Comparison of ENCODE assay signal across 8 cellular contexts in the genomic region with DNA sequence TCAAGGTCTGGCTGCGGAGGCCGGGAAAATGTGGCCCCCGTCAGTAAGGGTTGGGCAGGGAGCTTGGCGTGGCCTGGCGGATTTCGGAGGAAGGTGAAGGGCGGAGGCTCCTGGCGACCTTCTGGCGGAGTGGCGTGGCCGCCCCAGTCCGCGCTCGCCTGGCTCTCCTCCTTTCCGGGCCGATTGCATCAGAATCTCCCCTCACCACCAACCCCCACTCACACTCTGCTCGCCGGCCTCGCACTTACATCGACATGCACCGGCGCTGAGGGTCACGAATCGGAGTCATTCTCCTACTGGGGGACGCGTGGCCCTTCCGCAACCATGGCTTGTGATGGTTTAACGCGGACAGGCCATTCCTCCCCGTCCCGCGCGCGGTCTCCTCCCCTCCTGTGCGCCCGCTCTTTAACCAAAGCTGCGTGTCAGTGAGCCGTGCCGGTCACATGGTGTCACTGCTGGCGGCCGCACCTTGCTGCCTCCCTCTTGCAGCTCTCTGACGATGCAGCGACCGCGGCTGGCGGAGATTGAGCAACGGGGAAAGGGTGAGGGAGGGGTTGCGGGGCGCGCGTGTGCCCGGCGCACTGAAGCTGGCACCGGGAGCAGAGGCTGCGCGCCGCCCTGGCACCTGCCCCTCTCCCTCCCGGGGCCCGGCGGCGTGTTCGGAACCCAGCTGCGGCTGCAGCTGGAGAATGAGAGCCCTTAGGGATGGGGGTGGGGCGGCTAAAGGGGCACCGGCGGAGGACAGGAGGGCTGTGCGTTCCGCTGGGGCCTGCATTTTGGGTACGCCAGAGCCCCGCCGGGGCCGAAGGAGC. TPM values are rescaled to one million over a fixed set of nuclear protein-coding genes. Genes with fewer than 3 reads are reported as not detected.
A peak's percentile ranks its signal among the peaks of the same experiment; 100 is the strongest.
DNase-seq lines count a peak whose midpoint lies in the region; ATAC-seq and TF ChIP-seq lines count a peak whose summit lies in the region.

SLC38A1 (minus strand) TSS at position 427 of the 812 bp plus-strand sequence. CDS start 29,243 bp downstream, outside the sequence.

- no peaks in the 10 kb centered on the region for H3K27me3 Mint-ChIP-seq in activated T-cell treated with anti-CD3 and anti-CD28 coated beads, Interleukin-2, amount 50 U/mL, for 4 hours (ENCODE audit: low read depth)
- no peaks in the 10 kb centered on the region for H3K27me3 Mint-ChIP-seq in natural killer cell (ENCODE audit: low read depth in 2 of 2)

- H3K9me3 Mint-ChIP-seq in activated T-cell treated with anti-CD3 and anti-CD28 coated beads, Interleukin-2, amount 50 U/mL, for 4 hours, result no peaks in the 10 kb centered on the region
- no peaks in the 10 kb centered on the region for H3K9me3 Mint-ChIP-seq in natural killer cell

- H4K20me1 ChIP-seq in OCI-LY1 (ENCODE audit: insufficient read depth, low read length), result no peaks in the 10 kb centered on the region

- ATAC-seq in GM21390 (IDR thresholded peaks at IDR 0.05; ENCODE audit: unreplicated experiment), result peak; percentile 62
- ATAC-seq in activated T-cell treated with anti-CD3 and anti-CD28 coated beads, Interleukin-2, amount 50 U/mL, for 4 hours, result peak; percentile 68 to 71
- ATAC-seq in natural killer cell, result peak; percentile 61 to 81 (median 78)
- ATAC-seq in stimulated activated naive CD8-positive, alpha-beta T cell treated with anti-CD3 and anti-CD28 coated beads, Interleukin-15, Interleukin-2, amounts not matched to agents 100 U/mL and 50 U/mL, for 24 hours, result peak; percentile 61

- intact Hi-C loops in natural killer cell (cut with micrococcal nuclease), result loop anchor here (1.0 to 5.0 kb wide), 6 partner anchors 59 to 948 kb away; partner anchors contain the start of genes ARID2 and SLC38A2

- H3F3A ChIP-seq in OCI-LY1 (ENCODE audit: insufficient read depth, low read length), result no peaks in the 10 kb centered on the region

- H3K9ac ChIP-seq in HUES6 (ENCODE audit: low read length) (peak within 1 kb of the TSS; percentile 94), OCI-LY1 (ENCODE audit: low read length) (peak within 1 kb of the TSS; percentile 99)

- H3K4me1 Mint-ChIP-seq in activated T-cell treated with anti-CD3 and anti-CD28 coated beads, Interleukin-2, amount 50 U/mL, for 4 hours (ENCODE audit: low read depth), result peaks cover 35% of the 10 kb centered on the region
- H3K4me1 Mint-ChIP-seq in natural killer cell, result peaks cover 11 to 17% of the 10 kb centered on the region in 2 donors

- peak within 1 kb of the TSS; percentile 86 for H3K4me3 ChIP-seq in HUES6 (ENCODE audit: low read depth, low read length)
- H3K4me3 ChIP-seq in OCI-LY1 (ENCODE audit: low read depth, low read length, poor library complexity, severe bottlenecking), result peak within 1 kb of the TSS; percentile 91
- peak within 1 kb of the TSS; percentile 88 for H3K4me3 ChIP-seq in fibroblast of mammary gland (ENCODE audit: control insufficient read depth, low read depth, low read length)

- H3K4me3 Mint-ChIP-seq in activated T-cell treated with anti-CD3 and anti-CD28 coated beads, Interleukin-2, amount 50 U/mL, for 4 hours, result no peak within 1 kb of the TSS
- no peak within 1 kb of the TSS for H3K4me3 Mint-ChIP-seq in natural killer cell

- H3K27ac Mint-ChIP-seq in natural killer cell, result no peak within 1 kb of the TSS

- H3K9me3 ChIP-seq in HUES6 (ENCODE audit: control insufficient read depth, insufficient read depth, low read depth, low read length) (no peaks in the 10 kb centered on the region), OCI-LY1 (ENCODE audit: low read length) (no peaks in the 10 kb centered on the region)

- TF ChIP-seq CTCF in OCI-LY1 (IDR thresholded peaks at IDR 0.05; ENCODE audit: low read length) (no peak), fibroblast of mammary gland (conservative IDR thresholded peaks at IDR 0.05; ENCODE audit: control insufficient read depth, insufficient read depth, low read depth, low read length) (no peak), natural killer cell (IDR thresholded peaks at IDR 0.05) (no peak)

- H3K36me3 Mint-ChIP-seq in activated T-cell treated with anti-CD3 and anti-CD28 coated beads, Interleukin-2, amount 50 U/mL, for 4 hours (ENCODE audit: insufficient read depth), result peaks cover 7% of the 10 kb centered on the region
- no peaks in the 10 kb centered on the region for H3K36me3 Mint-ChIP-seq in natural killer cell

- H3K36me3 ChIP-seq in HUES6 (ENCODE audit: control insufficient read depth, insufficient read depth, low read length), result no peaks in the 10 kb centered on the region
- H3K36me3 ChIP-seq in OCI-LY1 (ENCODE audit: insufficient read depth, low read length), result peaks cover 43% of the 10 kb centered on the region

- H3K4me1 ChIP-seq in HUES6 (ENCODE audit: control insufficient read depth, insufficient read depth, low read length) (peaks cover 36% of the 10 kb centered on the region), OCI-LY1 (ENCODE audit: insufficient read depth, low read length, severe bottlenecking) (peaks cover 52% of the 10 kb centered on the region)

- DNase-seq in D341Med (ENCODE audit: low spot score) (peak; percentile 85), fibroblast of mammary gland (ENCODE audit: low read depth) (peak; percentile 61), natural killer cell (peak; percentile 85)
- peak; percentile 84 for DNase-seq in activated T-cell treated with anti-CD3 and anti-CD28 coated beads, Interleukin-2, amount 50 U/mL, for 4 hours
- DNase-seq in stimulated activated naive CD8-positive, alpha-beta T cell treated with anti-CD3 and anti-CD28 coated beads, Interleukin-15, Interleukin-2, amounts not matched to agents 100 U/mL and 50 U/mL, for 24 hours, result peak; percentile 84

- H3K27me3 ChIP-seq in HUES6 (ENCODE audit: control insufficient read depth, insufficient read depth, low read length), result no peaks in the 10 kb centered on the region
- no peaks in the 10 kb centered on the region for H3K27me3 ChIP-seq in OCI-LY1 (ENCODE audit: insufficient read depth, low read length)

- no peaks in the 10 kb centered on the region for H3K9me2 ChIP-seq in OCI-LY1 (ENCODE audit: low read depth, low read length)

- no peak within 1 kb of the TSS for H2AFZ ChIP-seq in OCI-LY1 (ENCODE audit: low read length)

- peak within 1 kb of the TSS; percentile 87 for H3K4me2 ChIP-seq in OCI-LY1 (ENCODE audit: low read length)

- peak within 1 kb of the TSS; percentile 98 for H3K27ac ChIP-seq in HUES6 (ENCODE audit: low read depth, low read length)
- peak within 1 kb of the TSS; percentile 93 for H3K27ac ChIP-seq in OCI-LY1 (ENCODE audit: low read depth, low read length, poor library complexity, severe bottlenecking)

- peaks cover 54% of the 10 kb centered on the region for H3K79me2 ChIP-seq in OCI-LY1 (ENCODE audit: insufficient read depth, low read length)

RNA-seq across cellular contexts. Expression of gene SLC38A1, which starts in this region (rescaled TPM):
- 100 to 1,000 TPM; 251 to 257 (median 254) TPM for total RNA-seq in activated T-cell treated with anti-CD3 and anti-CD28 coated beads, Interleukin-2, amount 50 U/mL, for 4 hours
- 100 to 1,000 TPM; 295 to 385 (median 354) TPM for total RNA-seq in natural killer cell

Comparison
In these comparisons a context has a peak if more than half of its experiments do, and no peak if none do; other contexts are left out.
1. Peak in every context shown above with its lines: DNase-seq, ATAC-seq, H3K4me3 ChIP-seq and H3K27ac ChIP-seq.